In the genomic region with DNA sequence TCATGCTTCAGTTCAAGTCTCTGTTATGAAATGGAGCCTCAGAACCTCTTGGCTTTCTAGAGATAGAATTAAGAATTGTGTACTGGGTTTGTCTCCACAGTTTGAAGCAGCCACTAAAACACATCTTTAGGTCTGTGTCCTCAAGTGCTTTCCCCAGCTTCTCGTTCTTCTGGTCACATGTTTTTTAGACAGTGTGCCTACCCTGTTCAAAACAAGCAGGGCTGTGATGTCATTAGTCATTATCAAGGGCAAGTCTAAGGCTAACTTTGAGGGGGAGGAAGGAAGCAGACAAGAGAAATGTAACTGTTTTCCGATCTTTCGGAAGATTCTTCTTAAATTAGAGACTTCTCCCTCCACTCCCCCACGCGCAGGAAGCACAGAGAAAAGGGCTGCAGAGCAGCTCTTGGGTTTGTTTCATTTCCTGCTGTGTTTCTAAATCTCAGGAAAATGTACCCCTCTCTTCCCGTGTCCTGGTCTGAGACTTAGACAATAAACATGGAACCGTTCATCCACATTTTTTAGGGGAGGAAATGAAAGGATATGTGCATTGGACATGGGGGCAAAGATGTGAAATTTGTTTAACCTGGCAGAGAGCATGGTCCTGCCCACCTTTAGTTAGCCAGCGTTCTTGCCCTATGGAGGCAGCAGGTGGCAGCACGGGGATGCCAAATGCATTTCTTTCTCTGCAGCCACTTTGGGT, we compare ENCODE assay signal across 8 cellular contexts. TPM values are rescaled to one million over a fixed set of nuclear protein-coding genes. Genes with fewer than 3 reads are reported as not detected.
DNase-seq lines count a peak whose midpoint lies in the region; ATAC-seq and TF ChIP-seq lines count a peak whose summit lies in the region.

No MANE protein-coding gene starts in this region.

- 13% methylated on average over 9 of the region's 9 CpGs for WGBS in right cardiac atrium

- POLR2A ChIA-PET in HEK293T (lab: Yijun Ruan, JAX): no interaction called here
- POLR2A ChIA-PET in activated naive CD8-positive, alpha-beta T cell treated with anti-CD3 and anti-CD28 coated beads, Interleukin-2, amount 10 ng/mL, durations not matched to agents 7 days and 5 days (lab: Charles Lee): interaction anchor here (1.2 to 1.6 kb wide), 3 partner anchors 45 to 225 kb away, joined by 3 to 7 read pairs (median 4); a partner anchor contains a TSS

- H3K9me3 ChIP-seq in right cardiac atrium (ENCODE audit: control insufficient read depth, low read length): no peaks in the 10 kb centered on the region

- H3K4me3 ChIP-seq in right cardiac atrium (ENCODE audit: low read length) (peak overlapping the region; percentile 2), skin epidermis (peak overlapping the region in 3 of 7 experiments; percentile 8 to 11 (median 8))

- H3K27me3 Mint-ChIP-seq in activated naive CD8-positive, alpha-beta T cell treated with anti-CD3 and anti-CD28 coated beads, Interleukin-2, amount 10 ng/mL, durations not matched to agents 7 days and 5 days: no peaks in the 10 kb centered on the region

- CTCF ChIA-PET in HEK293T (lab: Yijun Ruan, JAX): interaction anchor here (0.9 to 2.6 kb wide), 4 partner anchors 20 to 224 kb away, joined by 3 to 11 read pairs (median 4); no protein-coding TSS in a partner anchor

- ATAC-seq in activated naive CD8-positive, alpha-beta T cell treated with anti-CD3 and anti-CD28 coated beads, Interleukin-2, amount 10 ng/mL, durations not matched to agents 7 days and 5 days (ENCODE audit: low read depth): peak; percentile 31
- no peak for ATAC-seq in right cardiac atrium

- H3K9me3 Mint-ChIP-seq in activated naive CD8-positive, alpha-beta T cell treated with anti-CD3 and anti-CD28 coated beads, Interleukin-2, amount 10 ng/mL, durations not matched to agents 7 days and 5 days: no peaks in the 10 kb centered on the region

- peaks cover 2% of the 10 kb centered on the region for H3K4me1 ChIP-seq in right cardiac atrium (ENCODE audit: control insufficient read depth, insufficient read depth, low read length)

- DNase-seq in COLO668 (lab: John Stamatoyannopoulos, UW; ENCODE audit: unreplicated experiment): peak; percentile 43
- DNase-seq in HEK293T (ENCODE audit: extremely low spot score): peak; percentile 32
- peak; percentile 29 for DNase-seq in RPMI7951 (ENCODE audit: low read depth)
- peak; percentile 60 for DNase-seq in activated naive CD8-positive, alpha-beta T cell treated with anti-CD3 and anti-CD28 coated beads, Interleukin-2, amount 10 ng/mL, durations not matched to agents 7 days and 5 days
- peak in 2 of 3 donors; percentile 60 to 64 for DNase-seq in right cardiac atrium
- no peak for DNase-seq in mesenteric fat pad (ENCODE audit: low spot score)
- no peak for DNase-seq in NCI-H226

- peak overlapping the region; percentile 85 for H3K27ac Mint-ChIP-seq in activated naive CD8-positive, alpha-beta T cell treated with anti-CD3 and anti-CD28 coated beads, Interleukin-2, amount 10 ng/mL, durations not matched to agents 7 days and 5 days

- H3K27ac ChIP-seq in right cardiac atrium (ENCODE audit: low read length): peak overlapping the region; percentile 59
- peak overlapping the region in 20 of 21 experiments; percentile 1 to 82 (median 57) for H3K27ac ChIP-seq in skin epidermis

- H3K4me1 Mint-ChIP-seq in activated naive CD8-positive, alpha-beta T cell treated with anti-CD3 and anti-CD28 coated beads, Interleukin-2, amount 10 ng/mL, durations not matched to agents 7 days and 5 days: peaks cover 41% of the 10 kb centered on the region

- intact Hi-C loops in right cardiac atrium (cut with DNase I): loop anchor here in 1 of 4 donors (5.0 to 10.0 kb wide), 2 partner anchors 48 to 221 kb away; a partner anchor contains a TSS

- peak overlapping the region; percentile 77 for H3K4me3 Mint-ChIP-seq in activated naive CD8-positive, alpha-beta T cell treated with anti-CD3 and anti-CD28 coated beads, Interleukin-2, amount 10 ng/mL, durations not matched to agents 7 days and 5 days

- H3K27me3 ChIP-seq in right cardiac atrium (ENCODE audit: control insufficient read depth, insufficient read depth): no peaks in the 10 kb centered on the region

- peaks cover 2% of the 10 kb centered on the region for H3K36me3 Mint-ChIP-seq in activated naive CD8-positive, alpha-beta T cell treated with anti-CD3 and anti-CD28 coated beads, Interleukin-2, amount 10 ng/mL, durations not matched to agents 7 days and 5 days

TF ChIP-seq in HEK293T, 16 proteins besides CTCF, POLR2A, EP300 and RAD21:
- TF ChIP-seq CTBP1 (IDR thresholded peaks at IDR 0.05; ENCODE audit: borderline replicate concordance) (no peak), FOXA1 (IDR thresholded peaks at IDR 0.05) (no peak), SP1 (IDR thresholded peaks at IDR 0.05) (no peak), FOXK2 (IDR thresholded peaks at IDR 0.05) (no peak), HDGF (IDR thresholded peaks at IDR 0.05; ENCODE audit: borderline replicate concordance) (no peak), ZNF384 (IDR thresholded peaks at IDR 0.05) (no peak), L3MBTL2 (conservative IDR thresholded peaks at IDR 0.05) (no peak), ARNT (IDR thresholded peaks at IDR 0.05) (no peak), ELF4 (IDR thresholded peaks at IDR 0.05) (no peak), BHLHE40 (IDR thresholded peaks at IDR 0.05; ENCODE audit: borderline replicate concordance) (no peak), LEF1 (IDR thresholded peaks at IDR 0.05; ENCODE audit: borderline replicate concordance) (no peak)
- TF ChIP-seq, protein P1, sequence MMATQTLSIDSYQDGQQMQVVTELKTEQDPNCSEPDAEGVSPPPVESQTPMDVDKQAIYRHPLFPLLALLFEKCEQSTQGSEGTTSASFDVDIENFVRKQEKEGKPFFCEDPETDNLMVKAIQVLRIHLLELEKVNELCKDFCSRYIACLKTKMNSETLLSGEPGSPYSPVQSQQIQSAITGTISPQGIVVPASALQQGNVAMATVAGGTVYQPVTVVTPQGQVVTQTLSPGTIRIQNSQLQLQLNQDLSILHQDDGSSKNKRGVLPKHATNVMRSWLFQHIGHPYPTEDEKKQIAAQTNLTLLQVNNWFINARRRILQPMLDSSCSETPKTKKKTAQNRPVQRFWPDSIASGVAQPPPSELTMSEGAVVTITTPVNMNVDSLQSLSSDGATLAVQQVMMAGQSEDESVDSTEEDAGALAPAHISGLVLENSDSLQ (IDR thresholded peaks at IDR 0.05): no peak

RNA-seq across cellular contexts. Expression of a gene that starts 3.1 kb away (rescaled TPM):
- total RNA-seq in RPMI7951 (2014; rRNA removed; shearing (Covaris generic)): 36.5 and 46.2 TPM in 2 replicates
- total RNA-seq in activated naive CD8-positive, alpha-beta T cell treated with anti-CD3 and anti-CD28 coated beads, Interleukin-2, amount 10 ng/mL, durations not matched to agents 7 days and 5 days: 10 to 100 TPM; 21.8 to 23.4 TPM
- total RNA-seq in right cardiac atrium (10 to 100 TPM; 24.4 to 30.3 (median 25.4) TPM), mesenteric fat pad (12.8 TPM)
- 28.7 TPM for polyA plus RNA-seq in right cardiac atrium

RNA-seq across cellular contexts. Expression of a gene that starts 18.6 kb away (rescaled TPM):
- total RNA-seq in RPMI7951 (2014; rRNA removed; shearing (Covaris generic)): not detected in 2 replicates
- total RNA-seq in activated naive CD8-positive, alpha-beta T cell treated with anti-CD3 and anti-CD28 coated beads, Interleukin-2, amount 10 ng/mL, durations not matched to agents 7 days and 5 days: not detected
- total RNA-seq in right cardiac atrium (not detected), mesenteric fat pad (not detected)
- not detected for polyA plus RNA-seq in right cardiac atrium

RNA-seq across cellular contexts. Expression of a gene that starts 28.7 kb away (rescaled TPM):
- not detected in 2 replicates for total RNA-seq in RPMI7951 (2014; rRNA removed; shearing (Covaris generic))
- total RNA-seq in activated naive CD8-positive, alpha-beta T cell treated with anti-CD3 and anti-CD28 coated beads, Interleukin-2, amount 10 ng/mL, durations not matched to agents 7 days and 5 days: not detected
- total RNA-seq in right cardiac atrium (not detected), mesenteric fat pad (not detected)
- polyA plus RNA-seq in right cardiac atrium: not detected

RNA-seq across cellular contexts. Expression of a gene that starts 50.1 kb away (rescaled TPM):
- total RNA-seq in RPMI7951 (2014; rRNA removed; shearing (Covaris generic)): 38.4 and 40.6 TPM in 2 replicates
- total RNA-seq in activated naive CD8-positive, alpha-beta T cell treated with anti-CD3 and anti-CD28 coated beads, Interleukin-2, amount 10 ng/mL, durations not matched to agents 7 days and 5 days: 10 to 100 TPM; 28.9 to 32.4 TPM
- total RNA-seq in right cardiac atrium (10 to 100 TPM; 37.2 to 44.7 (median 40.4) TPM), mesenteric fat pad (32.9 TPM)
- 56.8 TPM for polyA plus RNA-seq in right cardiac atrium

Comparison
In these comparisons a context has a peak if more than half of its experiments do, and no peak if none do; other contexts are left out.
1. DNase-seq: peak in COLO668 (single experiment), HEK293T (single experiment), RPMI7951 (single experiment), activated naive CD8-positive, alpha-beta T cell treated with anti-CD3 and anti-CD28 coated beads, Interleukin-2, amount 10 ng/mL, durations not matched to agents 7 days and 5 days (single experiment) and right cardiac atrium (2 of 3); none in mesenteric fat pad (single experiment) and NCI-H226 (single experiment).